In the genomic region with DNA sequence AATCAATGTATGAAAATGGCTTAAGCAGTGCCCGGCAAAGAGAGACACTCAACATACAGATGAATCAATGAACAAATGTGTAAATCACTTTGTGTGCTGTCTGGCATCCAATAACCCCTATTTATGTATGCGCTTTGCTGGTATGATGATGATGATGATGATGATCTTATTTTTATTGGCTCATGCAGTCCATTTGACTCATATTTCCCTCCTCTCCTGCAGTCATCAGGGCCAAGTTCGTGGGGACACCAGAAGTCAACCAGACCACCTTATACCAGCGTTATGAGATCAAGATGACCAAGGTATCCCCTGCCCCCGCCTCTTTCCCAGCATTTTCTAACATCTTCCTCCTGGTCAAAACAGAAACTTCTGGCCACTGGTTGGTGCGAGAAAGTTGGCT, we compare ENCODE assay signal across 24 cellular contexts. TPM values are rescaled to one million over a fixed set of nuclear protein-coding genes. Genes with fewer than 3 reads are reported as not detected.
A peak's percentile ranks its signal among the peaks of the same experiment; 100 is the strongest.
DNase-seq lines count a peak whose midpoint lies in the region; TF ChIP-seq lines count a peak whose summit lies in the region.
"Had no signal": no experiment of that assay in that cellular context is flagged by ENCODE, and none has a peak within 500 bp of the region (broad histone marks: within the 10 kb centered on the region; RNA-seq: fewer than 3 reads in every experiment).

No MANE protein-coding gene starts in this region.

- H3K27me3 ChIP-seq in adipocyte (replicated peaks; ENCODE audit: control insufficient read depth, insufficient read depth, low read length) (no peaks in the 10 kb centered on the region), esophagus muscularis mucosa (no peaks in the 10 kb centered on the region)
- H3K27me3 ChIP-seq: Peyer's patch, SJSA1, upper lobe of right lung had no signal

- 71% methylated on average over 6 of the region's 6 CpGs for WGBS in esophagus muscularis mucosa

- TF ChIP-seq CTCF in osteocyte (IDR thresholded peaks at IDR 0.05) (no peak), esophagus muscularis mucosa (IDR thresholded peaks at IDR 0.05) (no peak)

- no peaks in the 10 kb centered on the region for H3K27me3 Mint-ChIP-seq in T-helper 2 cell treated with Interferon-gamma antibody and Interleukin-4, amounts not matched to agents 5 μg/mL and 100 μg/mL, for 36 hours (ENCODE audit: low read depth)
- H3K27me3 Mint-ChIP-seq in osteocyte (ENCODE audit: unreplicated experiment), result no peaks in the 10 kb centered on the region
- no peaks in the 10 kb centered on the region for H3K27me3 Mint-ChIP-seq in activated T-helper 2 cell treated with anti-CD3 and anti-CD28 coated beads, Interferon-gamma antibody, Interleukin-2, Interleukin-4, amounts not matched to agents 10 μg/mL and 5 μg/mL and 100 μg/mL, durations not matched to agents 14 hours and 24 hours and 36 hours (ENCODE audit: low read depth)

- peaks cover 10% of the 10 kb centered on the region for H3K36me3 Mint-ChIP-seq in T-helper 2 cell treated with Interferon-gamma antibody and Interleukin-4, amounts not matched to agents 5 μg/mL and 100 μg/mL, for 36 hours (ENCODE audit: low read depth)
- peaks cover 4% of the 10 kb centered on the region for H3K36me3 Mint-ChIP-seq in osteocyte (ENCODE audit: unreplicated experiment)
- peaks cover 10% of the 10 kb centered on the region for H3K36me3 Mint-ChIP-seq in activated T-helper 2 cell treated with anti-CD3 and anti-CD28 coated beads, Interferon-gamma antibody, Interleukin-2, Interleukin-4, amounts not matched to agents 10 μg/mL and 5 μg/mL and 100 μg/mL, durations not matched to agents 14 hours and 24 hours and 36 hours (ENCODE audit: low read depth)

- peak overlapping the region; percentile 9 for H3K9ac ChIP-seq in adipocyte (ENCODE audit: low read length)

- intact Hi-C loops in activated T-helper 2 cell treated with anti-CD3 and anti-CD28 coated beads, Interferon-gamma antibody, Interleukin-2, Interleukin-4, amounts not matched to agents 10 μg/mL and 5 μg/mL and 100 μg/mL, durations not matched to agents 14 hours and 24 hours and 36 hours (cut with micrococcal nuclease), result no loop called here
- intact Hi-C loops in esophagus muscularis mucosa (cut with DNase I), result no loop called here

- no peaks in the 10 kb centered on the region for H3K9me3 ChIP-seq in adipocyte (ENCODE audit: control insufficient read depth, low read length)
- no peaks in the 10 kb centered on the region for H3K9me3 ChIP-seq in esophagus muscularis mucosa
- H3K9me3 ChIP-seq: lower lobe of right lung, Peyer's patch, prostate gland, SJSA1, upper lobe of right lung had no signal

- H3K4me3 Mint-ChIP-seq in T-helper 2 cell treated with Interferon-gamma antibody and Interleukin-4, amounts not matched to agents 5 μg/mL and 100 μg/mL, for 36 hours, result no peak overlapping the region
- no peak overlapping the region for H3K4me3 Mint-ChIP-seq in osteocyte (ENCODE audit: unreplicated experiment)
- no peak overlapping the region for H3K4me3 Mint-ChIP-seq in activated T-helper 2 cell treated with anti-CD3 and anti-CD28 coated beads, Interferon-gamma antibody, Interleukin-2, Interleukin-4, amounts not matched to agents 10 μg/mL and 5 μg/mL and 100 μg/mL, durations not matched to agents 14 hours and 24 hours and 36 hours (ENCODE audit: low read depth)
- H3K4me3 Mint-ChIP-seq: activated T-cell treated with anti-CD3 and anti-CD28 coated beads, Interleukin-2, amount 50 U/mL, for 4 hours; neural crest cell had no signal

- TF ChIP-seq POLR2A in erythroblast (IDR thresholded peaks at IDR 0.05; ENCODE audit: low read length) (peak; percentile 10), esophagus muscularis mucosa (IDR thresholded peaks at IDR 0.05; ENCODE audit: low read depth) (no peak)

- H3K27ac ChIP-seq in esophagus muscularis mucosa (replicated peaks in 1 of 4), result peak overlapping the region in 1 of 4 donors; percentile 88
- H3K27ac ChIP-seq: lower lobe of right lung, Peyer's patch, prostate gland, SJSA1, upper lobe of right lung had no signal

- H3K27ac Mint-ChIP-seq in T-helper 2 cell treated with Interferon-gamma antibody and Interleukin-4, amounts not matched to agents 5 μg/mL and 100 μg/mL, for 36 hours, result peak overlapping the region; percentile 41
- no peak overlapping the region for H3K27ac Mint-ChIP-seq in osteocyte (ENCODE audit: unreplicated experiment)
- H3K27ac Mint-ChIP-seq in activated T-helper 2 cell treated with anti-CD3 and anti-CD28 coated beads, Interferon-gamma antibody, Interleukin-2, Interleukin-4, amounts not matched to agents 10 μg/mL and 5 μg/mL and 100 μg/mL, durations not matched to agents 14 hours and 24 hours and 36 hours, result no peak overlapping the region

- peak overlapping the region; percentile 32 for H3K4me3 ChIP-seq in adipocyte (ENCODE audit: low read length)
- no peak overlapping the region for H3K4me3 ChIP-seq in esophagus muscularis mucosa
- H3K4me3 ChIP-seq: lower lobe of right lung, Peyer's patch, prostate gland, SJSA1, upper lobe of right lung had no signal

- H3K4me1 ChIP-seq in adipocyte (ENCODE audit: control insufficient read depth, insufficient read depth, low read length) (peaks cover 26% of the 10 kb centered on the region), esophagus muscularis mucosa (peaks cover 0 to 23% (median 18%) of the 10 kb centered on the region in 4 donors)
- H3K4me1 ChIP-seq: Peyer's patch, prostate gland, upper lobe of right lung had no signal

- H3K36me3 ChIP-seq in adipocyte (ENCODE audit: control insufficient read depth, insufficient read depth, low read length, severe bottlenecking) (peaks cover 11% of the 10 kb centered on the region), esophagus muscularis mucosa (peaks cover 0 to 16% (median 7%) of the 10 kb centered on the region in 4 donors)
- H3K36me3 ChIP-seq: lower lobe of right lung, Peyer's patch, prostate gland, upper lobe of right lung had no signal

- no peak for TF ChIP-seq EP300 in esophagus muscularis mucosa (IDR thresholded peaks at IDR 0.05)

- H3K4me1 Mint-ChIP-seq in T-helper 2 cell treated with Interferon-gamma antibody and Interleukin-4, amounts not matched to agents 5 μg/mL and 100 μg/mL, for 36 hours (ENCODE audit: low read depth), result peaks cover 14% of the 10 kb centered on the region
- H3K4me1 Mint-ChIP-seq in osteocyte (ENCODE audit: unreplicated experiment), result peaks cover 16% of the 10 kb centered on the region
- H3K4me1 Mint-ChIP-seq in activated T-helper 2 cell treated with anti-CD3 and anti-CD28 coated beads, Interferon-gamma antibody, Interleukin-2, Interleukin-4, amounts not matched to agents 10 μg/mL and 5 μg/mL and 100 μg/mL, durations not matched to agents 14 hours and 24 hours and 36 hours (ENCODE audit: low read depth), result peaks cover 25% of the 10 kb centered on the region

- no peaks in the 10 kb centered on the region for H3K9me3 Mint-ChIP-seq in T-helper 2 cell treated with Interferon-gamma antibody and Interleukin-4, amounts not matched to agents 5 μg/mL and 100 μg/mL, for 36 hours
- H3K9me3 Mint-ChIP-seq in osteocyte (ENCODE audit: unreplicated experiment), result no peaks in the 10 kb centered on the region
- no peaks in the 10 kb centered on the region for H3K9me3 Mint-ChIP-seq in activated T-helper 2 cell treated with anti-CD3 and anti-CD28 coated beads, Interferon-gamma antibody, Interleukin-2, Interleukin-4, amounts not matched to agents 10 μg/mL and 5 μg/mL and 100 μg/mL, durations not matched to agents 14 hours and 24 hours and 36 hours
- H3K9me3 Mint-ChIP-seq: activated T-cell treated with anti-CD3 and anti-CD28 coated beads, Interleukin-2, amount 50 U/mL, for 4 hours had no signal

- DNase-seq in T-helper 2 cell treated with Interferon-gamma antibody and Interleukin-4, amounts not matched to agents 5 μg/mL and 100 μg/mL, for 36 hours (ENCODE audit: low spot score), result no peak
- DNase-seq in T-helper 2 cell (no peak), adipocyte (ENCODE audit: low read depth) (no peak), erythroblast (lab: John Stamatoyannopoulos, UW) (no peak), osteocyte (ENCODE audit: extremely low spot score, unreplicated experiment) (peak; percentile 40), NCI-H1092 (lab: John Stamatoyannopoulos, UW) (no peak), esophagus muscularis mucosa (ENCODE audit: extremely low spot score) (no peak)
- DNase-seq in activated T-helper 2 cell treated with anti-CD3 and anti-CD28 coated beads, Interferon-gamma antibody, Interleukin-2, Interleukin-4, amounts not matched to agents 10 μg/mL and 5 μg/mL and 100 μg/mL, durations not matched to agents 14 hours and 24 hours and 36 hours (ENCODE audit: low spot score), result no peak
- DNase-seq: 8988T; activated CD4-positive, alpha-beta T cell treated with anti-CD3 and anti-CD28 coated beads for 4 hours; activated naive CD4-positive, alpha-beta T cell treated with Interleukin-2 at 50 U/mL for 16 hours; activated T-cell treated with anti-CD3 and anti-CD28 coated beads, Interleukin-2, amount 50 U/mL, for 4 hours; anterior cingulate cortex; kidney; lower lobe of right lung; MM.1S; NCI-H1436 treated with DMSO at 0.1 percent for 48 hours; NCI-H524; NK-92 treated with Interleukin-12 subunit alpha and Interleukin-12 subunit beta, amount 100 ng/mL, for 24 hours; upper lobe of right lung had no signal

RNA-seq across cellular contexts. Expression of gene TIMP1, which starts 2.5 kb away (rescaled TPM):
- 403 and 405 TPM in 2 replicates for total RNA-seq in osteocyte
- 76.5 and 77.1 TPM in 2 replicates for total RNA-seq in activated T-helper 2 cell treated with anti-CD3 and anti-CD28 coated beads, Interferon-gamma antibody, Interleukin-2, Interleukin-4, amounts not matched to agents 10 μg/mL and 5 μg/mL and 100 μg/mL, durations not matched to agents 14 hours and 24 hours and 36 hours
- 100 to 1,000 TPM in 3 of 4 donors, 10 to 100 TPM in 1; 82.6 to 251 (median 178) TPM for total RNA-seq in esophagus muscularis mucosa

RNA-seq across cellular contexts. Expression of gene ARAF, which starts 23.7 kb away (rescaled TPM):
- total RNA-seq in osteocyte (66.8 and 73.9 TPM in 2 replicates), esophagus muscularis mucosa (10 to 100 TPM; 39.3 to 49.6 (median 42.8) TPM)
- total RNA-seq in activated T-helper 2 cell treated with anti-CD3 and anti-CD28 coated beads, Interferon-gamma antibody, Interleukin-2, Interleukin-4, amounts not matched to agents 10 μg/mL and 5 μg/mL and 100 μg/mL, durations not matched to agents 14 hours and 24 hours and 36 hours, result 85.3 and 86.1 TPM in 2 replicates

RNA-seq across cellular contexts. Expression of gene SYN1, which starts 34.9 kb away (rescaled TPM):
- total RNA-seq in osteocyte, result 0.71 and 1.9 TPM in 2 replicates
- 0.21 TPM in 2 replicates for total RNA-seq in activated T-helper 2 cell treated with anti-CD3 and anti-CD28 coated beads, Interferon-gamma antibody, Interleukin-2, Interleukin-4, amounts not matched to agents 10 μg/mL and 5 μg/mL and 100 μg/mL, durations not matched to agents 14 hours and 24 hours and 36 hours
- under 1 TPM; 0.42 to 0.98 (median 0.56) TPM for total RNA-seq in esophagus muscularis mucosa

RNA-seq across cellular contexts. Expression of gene CFP, which starts 45.0 kb away (rescaled TPM):
- total RNA-seq in osteocyte (0.57 and 0.97 TPM in 2 replicates), esophagus muscularis mucosa (10 to 100 TPM in 2 of 4 donors, 1 to 10 TPM in 2; 6.8 to 16.1 (median 9.9) TPM)
- total RNA-seq in activated T-helper 2 cell treated with anti-CD3 and anti-CD28 coated beads, Interferon-gamma antibody, Interleukin-2, Interleukin-4, amounts not matched to agents 10 μg/mL and 5 μg/mL and 100 μg/mL, durations not matched to agents 14 hours and 24 hours and 36 hours, result 3.0 and 3.3 TPM in 2 replicates
